ENCODE assay signal across 17 cellular contexts in genomic region chr20:3973705-3974104, GRCh38. TPM values are rescaled to one million over a fixed set of nuclear protein-coding genes. Genes with fewer than 3 reads are reported as not detected.
DNase-seq lines count a peak whose midpoint lies in the region; TF ChIP-seq lines count a peak whose summit lies in the region.
"Had no signal": no experiment of that assay in that cellular context is flagged by ENCODE, and none has a peak within 500 bp of the region (broad histone marks: within the 10 kb centered on the region; RNA-seq: fewer than 3 reads in every experiment).

No MANE protein-coding gene starts in this region.

- H3K27me3 Mint-ChIP-seq in CD14-positive monocyte (ENCODE audit: low read depth in 3 of 3), result no peaks in the 10 kb centered on the region
- no peaks in the 10 kb centered on the region for H3K27me3 Mint-ChIP-seq in dendritic cell treated with granulocyte-macrophage colony-stimulating factor and Interleukin-4, amounts not matched to agents 40 ng/mL and 50 ng/mL, for 4 days
- no peaks in the 10 kb centered on the region for H3K27me3 Mint-ChIP-seq in mesothelial cell of epicardium (ENCODE audit: low read depth)
- H3K27me3 Mint-ChIP-seq: B cell; CD4-positive, CD25-positive, alpha-beta regulatory T cell; CD8-positive, alpha-beta memory T cell had no signal

- H3K27ac Mint-ChIP-seq in CD14-positive monocyte, result peak overlapping the region in 4 of 7 donors; percentile 47 to 83 (median 64)
- peak overlapping the region; percentile 42 for H3K27ac Mint-ChIP-seq in dendritic cell treated with granulocyte-macrophage colony-stimulating factor and Interleukin-4, amounts not matched to agents 40 ng/mL and 50 ng/mL, for 4 days
- H3K27ac Mint-ChIP-seq in mesothelial cell of epicardium, result peak overlapping the region; percentile 19
- H3K27ac Mint-ChIP-seq: B cell; CD4-positive, CD25-positive, alpha-beta regulatory T cell had no signal

- peaks cover 22 to 54% of the 10 kb centered on the region in 2 donors for H3K36me3 Mint-ChIP-seq in CD14-positive monocyte
- peaks cover 54% of the 10 kb centered on the region for H3K36me3 Mint-ChIP-seq in dendritic cell treated with granulocyte-macrophage colony-stimulating factor and Interleukin-4, amounts not matched to agents 40 ng/mL and 50 ng/mL, for 4 days (ENCODE audit: low read depth)
- peaks cover 52% of the 10 kb centered on the region for H3K36me3 Mint-ChIP-seq in mesothelial cell of epicardium

- H3K9me3 Mint-ChIP-seq in CD14-positive monocyte (peaks cover 0 to 2% (median 0%) of the 10 kb centered on the region in 7 donors), mesothelial cell of epicardium (peaks cover 33% of the 10 kb centered on the region)
- no peaks in the 10 kb centered on the region for H3K9me3 Mint-ChIP-seq in dendritic cell treated with granulocyte-macrophage colony-stimulating factor and Interleukin-4, amounts not matched to agents 40 ng/mL and 50 ng/mL, for 4 days
- H3K9me3 Mint-ChIP-seq: CD8-positive, alpha-beta memory T cell; GM23338 had no signal

- no peak overlapping the region for H3K4me3 Mint-ChIP-seq in CD14-positive monocyte
- no peak overlapping the region for H3K4me3 Mint-ChIP-seq in dendritic cell treated with granulocyte-macrophage colony-stimulating factor and Interleukin-4, amounts not matched to agents 40 ng/mL and 50 ng/mL, for 4 days
- H3K4me3 Mint-ChIP-seq in mesothelial cell of epicardium, result no peak overlapping the region
- H3K4me3 Mint-ChIP-seq: B cell; CD4-positive, CD25-positive, alpha-beta regulatory T cell; CD8-positive, alpha-beta memory T cell; GM23338 had no signal

- H3K4me3 ChIP-seq in LNCaP clone FGC (ENCODE audit: low read depth, low read length), result no peak overlapping the region
- H3K4me3 ChIP-seq: BLaER1 treated with 17β-estradiol and CSF1 and Interleukin-3, amounts not matched to agents 10 nM and 100 nM; GM23338 had no signal

- no peak for DNase-seq in CD14-positive monocyte (ENCODE audit: low spot score)
- DNase-seq in LNCaP clone FGC (ENCODE audit: low read depth), result peak; percentile 10
- DNase-seq in mesothelial cell of epicardium (ENCODE audit: low spot score in 2 of 2, unreplicated experiment in 2 of 2), result no peak
- no peak for DNase-seq in putamen (ENCODE audit: low spot score)
- DNase-seq in activated effector memory CD4-positive, alpha-beta T cell treated with Interleukin-2 at 50 U/mL for 16 hours, result no peak
- no peak for DNase-seq in substantia nigra (lab: John Stamatoyannopoulos, UW)
- DNase-seq: CD4-positive, CD25-positive, alpha-beta regulatory T cell; CD8-positive, alpha-beta memory T cell; COR-L47; DMS 273 treated with DMSO at 0.1 percent for 48 hours; DMS53; DND-41; HCEC 1CT had no signal

- intact Hi-C loops in CD14-positive monocyte (cut with micrococcal nuclease), result no loop called here
- intact Hi-C loops in dendritic cell treated with granulocyte-macrophage colony-stimulating factor and Interleukin-4, amounts not matched to agents 40 ng/mL and 50 ng/mL, for 4 days (cut with micrococcal nuclease), result no loop called here

- H3K4me1 Mint-ChIP-seq in CD14-positive monocyte (peaks cover 30% of the 10 kb centered on the region), mesothelial cell of epicardium (peaks cover 5% of the 10 kb centered on the region)
- peaks cover 55% of the 10 kb centered on the region for H3K4me1 Mint-ChIP-seq in dendritic cell treated with granulocyte-macrophage colony-stimulating factor and Interleukin-4, amounts not matched to agents 40 ng/mL and 50 ng/mL, for 4 days (ENCODE audit: low read depth)
- H3K4me1 Mint-ChIP-seq: B cell had no signal

- no peak overlapping the region for H3K27ac ChIP-seq in substantia nigra (ENCODE audit: low read depth, low read length, poor library complexity, severe bottlenecking)
- H3K27ac ChIP-seq: BLaER1 treated with 17β-estradiol and CSF1 and Interleukin-3, amounts not matched to agents 10 nM and 100 nM had no signal

- TF ChIP-seq CTCF in CD14-positive monocyte (IDR thresholded peaks at IDR 0.05), result no peak
- TF ChIP-seq CTCF in LNCaP clone FGC (IDR thresholded peaks at IDR 0.05; ENCODE audit: control insufficient read depth, extremely low read depth, insufficient read depth), result no peak
- TF ChIP-seq CTCF in mesothelial cell of epicardium (IDR thresholded peaks at IDR 0.05; ENCODE audit: unreplicated experiment), result no peak

RNA-seq across cellular contexts. Expression of gene RNF24, which starts 41.7 kb away (rescaled TPM):
- 10 to 100 TPM; 18.6 to 36.2 TPM for polyA plus RNA-seq in CD14-positive monocyte
- total RNA-seq in mesothelial cell of epicardium, result 45.5 to 50.6 TPM (median 47.0 TPM) in 3 replicates
